1 cellular context compared by ENCODE assay signal in the genomic region with DNA sequence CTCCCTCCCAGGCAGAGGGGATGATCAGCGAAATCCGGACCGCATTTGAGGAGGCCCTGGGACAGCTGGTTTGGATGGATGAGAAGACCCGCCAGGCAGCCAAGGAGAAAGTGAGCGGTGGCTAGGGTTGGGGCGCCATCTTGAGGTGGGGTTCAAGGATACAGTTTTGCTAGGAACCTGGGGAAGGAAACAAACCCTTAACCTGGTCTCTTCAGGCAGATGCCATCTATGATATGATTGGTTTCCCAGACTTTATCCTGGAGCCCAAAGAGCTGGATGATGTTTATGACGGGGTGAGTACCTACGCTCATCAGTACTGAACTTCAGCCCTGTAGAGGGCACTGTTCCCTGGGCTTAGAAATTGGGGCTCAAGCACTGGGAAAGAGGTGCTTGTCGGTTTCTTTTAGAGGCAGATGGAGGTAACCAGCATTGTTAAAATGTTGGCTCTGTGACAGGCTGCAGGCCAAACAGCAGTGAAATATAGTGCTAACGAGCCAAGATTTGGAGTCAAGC.
TF ChIP-seq lines count a peak whose summit lies in the region.

No MANE protein-coding gene starts in this region.

TF ChIP-seq in HEK293, 187 proteins besides CTCF, POLR2A, EP300 and RAD21 (continued from another document and continues in another):
- TF ChIP-seq ZXDB (tag by site-specific recombination; IDR thresholded peaks at IDR 0.05) (no peak), RBAK (tag by site-specific recombination; IDR thresholded peaks at IDR 0.05) (no peak), ZNF350 (tag by site-specific recombination; IDR thresholded peaks at IDR 0.05) (no peak), ZNF76 (tag by site-specific recombination; IDR thresholded peaks at IDR 0.05; ENCODE audit: borderline replicate concordance, low read depth) (no peak), ZSCAN16 (tag by site-specific recombination; IDR thresholded peaks at IDR 0.05) (no peak), ZNF335 (tag by site-specific recombination; conservative IDR thresholded peaks at IDR 0.05) (no peak), ZNF175 (tag by site-specific recombination; IDR thresholded peaks at IDR 0.05) (no peak), IKZF3 (tag by site-specific recombination; IDR thresholded peaks at IDR 0.05) (no peak), ZNF214 (tag by site-specific recombination; IDR thresholded peaks at IDR 0.05; ENCODE audit: borderline replicate concordance) (no peak), KLF7 (tag by site-specific recombination; IDR thresholded peaks at IDR 0.05; ENCODE audit: borderline replicate concordance) (no peak), ZNF501 (tag by site-specific recombination; IDR thresholded peaks at IDR 0.05) (no peak), GLIS2 (tag by site-specific recombination; IDR thresholded peaks at IDR 0.05) (no peak), ZFP3 (tag by site-specific recombination; IDR thresholded peaks at IDR 0.05; ENCODE audit: low read depth) (no peak), ZEB2 (tag by site-specific recombination; IDR thresholded peaks at IDR 0.05) (no peak), ZNF629 (tag by site-specific recombination; IDR thresholded peaks at IDR 0.05) (no peak), ZNF112 (tag by site-specific recombination; IDR thresholded peaks at IDR 0.05) (no peak), SP7 (tag by site-specific recombination; IDR thresholded peaks at IDR 0.05) (0 out of 2 replicates have a peak, but pooled peaks have one; percentile 13), ZNF16 (tag by site-specific recombination; IDR thresholded peaks at IDR 0.05; ENCODE audit: low read depth) (no peak), KLF10 (tag by site-specific recombination; IDR thresholded peaks at IDR 0.05) (no peak), KLF1 (tag by site-specific recombination; IDR thresholded peaks at IDR 0.05) (no peak), ZNF571 (tag by site-specific recombination; IDR thresholded peaks at IDR 0.05) (no peak), ZNF37A (tag by site-specific recombination; IDR thresholded peaks at IDR 0.05) (no peak), ZNF600 (tag by site-specific recombination; IDR thresholded peaks at IDR 0.05) (peak; percentile 40; the same call in 1 of the 2 replicates), ZNF473 (tag by site-specific recombination; IDR thresholded peaks at IDR 0.05) (no peak), ZNF776 (tag by site-specific recombination; IDR thresholded peaks at IDR 0.05; ENCODE audit: borderline replicate concordance) (no peak), ZSCAN30 (tag by site-specific recombination; IDR thresholded peaks at IDR 0.05) (peak; percentile 78), KLF9 (tag by site-specific recombination; IDR thresholded peaks at IDR 0.05; ENCODE audit: low read depth) (no peak), ZNF391 (tag by site-specific recombination; IDR thresholded peaks at IDR 0.05; ENCODE audit: borderline replicate concordance, low read depth) (no peak)
- TF ChIP-seq, protein P1, sequence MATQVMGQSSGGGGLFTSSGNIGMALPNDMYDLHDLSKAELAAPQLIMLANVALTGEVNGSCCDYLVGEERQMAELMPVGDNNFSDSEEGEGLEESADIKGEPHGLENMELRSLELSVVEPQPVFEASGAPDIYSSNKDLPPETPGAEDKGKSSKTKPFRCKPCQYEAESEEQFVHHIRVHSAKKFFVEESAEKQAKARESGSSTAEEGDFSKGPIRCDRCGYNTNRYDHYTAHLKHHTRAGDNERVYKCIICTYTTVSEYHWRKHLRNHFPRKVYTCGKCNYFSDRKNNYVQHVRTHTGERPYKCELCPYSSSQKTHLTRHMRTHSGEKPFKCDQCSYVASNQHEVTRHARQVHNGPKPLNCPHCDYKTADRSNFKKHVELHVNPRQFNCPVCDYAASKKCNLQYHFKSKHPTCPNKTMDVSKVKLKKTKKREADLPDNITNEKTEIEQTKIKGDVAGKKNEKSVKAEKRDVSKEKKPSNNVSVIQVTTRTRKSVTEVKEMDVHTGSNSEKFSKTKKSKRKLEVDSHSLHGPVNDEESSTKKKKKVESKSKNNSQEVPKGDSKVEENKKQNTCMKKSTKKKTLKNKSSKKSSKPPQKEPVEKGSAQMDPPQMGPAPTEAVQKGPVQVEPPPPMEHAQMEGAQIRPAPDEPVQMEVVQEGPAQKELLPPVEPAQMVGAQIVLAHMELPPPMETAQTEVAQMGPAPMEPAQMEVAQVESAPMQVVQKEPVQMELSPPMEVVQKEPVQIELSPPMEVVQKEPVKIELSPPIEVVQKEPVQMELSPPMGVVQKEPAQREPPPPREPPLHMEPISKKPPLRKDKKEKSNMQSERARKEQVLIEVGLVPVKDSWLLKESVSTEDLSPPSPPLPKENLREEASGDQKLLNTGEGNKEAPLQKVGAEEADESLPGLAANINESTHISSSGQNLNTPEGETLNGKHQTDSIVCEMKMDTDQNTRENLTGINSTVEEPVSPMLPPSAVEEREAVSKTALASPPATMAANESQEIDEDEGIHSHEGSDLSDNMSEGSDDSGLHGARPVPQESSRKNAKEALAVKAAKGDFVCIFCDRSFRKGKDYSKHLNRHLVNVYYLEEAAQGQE (tag by site-specific recombination; IDR thresholded peaks at IDR 0.05) = no peak
- TF ChIP-seq, protein P2, sequence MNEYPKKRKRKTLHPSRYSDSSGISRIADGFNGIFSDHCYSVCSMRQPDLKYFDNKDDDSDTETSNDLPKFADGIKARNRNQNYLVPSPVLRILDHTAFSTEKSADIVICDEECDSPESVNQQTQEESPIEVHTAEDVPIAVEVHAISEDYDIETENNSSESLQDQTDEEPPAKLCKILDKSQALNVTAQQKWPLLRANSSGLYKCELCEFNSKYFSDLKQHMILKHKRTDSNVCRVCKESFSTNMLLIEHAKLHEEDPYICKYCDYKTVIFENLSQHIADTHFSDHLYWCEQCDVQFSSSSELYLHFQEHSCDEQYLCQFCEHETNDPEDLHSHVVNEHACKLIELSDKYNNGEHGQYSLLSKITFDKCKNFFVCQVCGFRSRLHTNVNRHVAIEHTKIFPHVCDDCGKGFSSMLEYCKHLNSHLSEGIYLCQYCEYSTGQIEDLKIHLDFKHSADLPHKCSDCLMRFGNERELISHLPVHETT (tag by site-specific recombination; IDR thresholded peaks at IDR 0.05) = no peak
- TF ChIP-seq, protein P3, sequence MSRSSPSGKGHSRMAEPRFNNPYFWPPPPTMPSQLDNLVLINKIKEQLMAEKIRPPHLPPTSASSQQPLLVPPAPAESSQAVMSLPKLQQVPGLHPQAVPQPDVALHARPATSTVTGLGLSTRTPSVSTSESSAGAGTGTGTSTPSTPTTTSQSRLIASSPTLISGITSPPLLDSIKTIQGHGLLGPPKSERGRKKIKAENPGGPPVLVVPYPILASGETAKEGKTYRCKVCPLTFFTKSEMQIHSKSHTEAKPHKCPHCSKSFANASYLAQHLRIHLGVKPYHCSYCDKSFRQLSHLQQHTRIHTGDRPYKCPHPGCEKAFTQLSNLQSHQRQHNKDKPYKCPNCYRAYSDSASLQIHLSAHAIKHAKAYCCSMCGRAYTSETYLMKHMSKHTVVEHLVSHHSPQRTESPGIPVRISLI (tag by site-specific recombination; IDR thresholded peaks at IDR 0.05) = no peak
- TF ChIP-seq, protein P4, sequence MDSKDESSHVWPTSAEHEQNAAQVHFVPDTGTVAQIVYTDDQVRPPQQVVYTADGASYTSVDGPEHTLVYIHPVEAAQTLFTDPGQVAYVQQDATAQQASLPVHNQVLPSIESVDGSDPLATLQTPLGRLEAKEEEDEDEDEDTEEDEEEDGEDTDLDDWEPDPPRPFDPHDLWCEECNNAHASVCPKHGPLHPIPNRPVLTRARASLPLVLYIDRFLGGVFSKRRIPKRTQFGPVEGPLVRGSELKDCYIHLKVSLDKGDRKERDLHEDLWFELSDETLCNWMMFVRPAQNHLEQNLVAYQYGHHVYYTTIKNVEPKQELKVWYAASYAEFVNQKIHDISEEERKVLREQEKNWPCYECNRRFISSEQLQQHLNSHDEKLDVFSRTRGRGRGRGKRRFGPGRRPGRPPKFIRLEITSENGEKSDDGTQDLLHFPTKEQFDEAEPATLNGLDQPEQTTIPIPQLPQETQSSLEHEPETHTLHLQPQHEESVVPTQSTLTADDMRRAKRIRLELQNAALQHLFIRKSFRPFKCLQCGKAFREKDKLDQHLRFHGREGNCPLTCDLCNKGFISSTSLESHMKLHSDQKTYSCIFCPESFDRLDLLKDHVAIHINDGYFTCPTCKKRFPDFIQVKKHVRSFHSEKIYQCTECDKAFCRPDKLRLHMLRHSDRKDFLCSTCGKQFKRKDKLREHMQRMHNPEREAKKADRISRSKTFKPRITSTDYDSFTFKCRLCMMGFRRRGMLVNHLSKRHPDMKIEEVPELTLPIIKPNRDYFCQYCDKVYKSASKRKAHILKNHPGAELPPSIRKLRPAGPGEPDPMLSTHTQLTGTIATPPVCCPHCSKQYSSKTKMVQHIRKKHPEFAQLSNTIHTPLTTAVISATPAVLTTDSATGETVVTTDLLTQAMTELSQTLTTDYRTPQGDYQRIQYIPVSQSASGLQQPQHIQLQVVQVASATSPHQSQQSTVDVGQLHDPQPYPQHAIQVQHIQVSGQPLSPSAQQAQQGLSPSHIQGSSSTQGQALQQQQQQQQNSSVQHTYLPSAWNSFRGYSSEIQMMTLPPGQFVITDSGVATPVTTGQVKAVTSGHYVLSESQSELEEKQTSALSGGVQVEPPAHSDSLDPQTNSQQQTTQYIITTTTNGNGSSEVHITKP (tag by site-specific recombination; IDR thresholded peaks at IDR 0.05) = peak; percentile 13; the same call in 1 of the 2 replicates
- TF ChIP-seq, protein P5, sequence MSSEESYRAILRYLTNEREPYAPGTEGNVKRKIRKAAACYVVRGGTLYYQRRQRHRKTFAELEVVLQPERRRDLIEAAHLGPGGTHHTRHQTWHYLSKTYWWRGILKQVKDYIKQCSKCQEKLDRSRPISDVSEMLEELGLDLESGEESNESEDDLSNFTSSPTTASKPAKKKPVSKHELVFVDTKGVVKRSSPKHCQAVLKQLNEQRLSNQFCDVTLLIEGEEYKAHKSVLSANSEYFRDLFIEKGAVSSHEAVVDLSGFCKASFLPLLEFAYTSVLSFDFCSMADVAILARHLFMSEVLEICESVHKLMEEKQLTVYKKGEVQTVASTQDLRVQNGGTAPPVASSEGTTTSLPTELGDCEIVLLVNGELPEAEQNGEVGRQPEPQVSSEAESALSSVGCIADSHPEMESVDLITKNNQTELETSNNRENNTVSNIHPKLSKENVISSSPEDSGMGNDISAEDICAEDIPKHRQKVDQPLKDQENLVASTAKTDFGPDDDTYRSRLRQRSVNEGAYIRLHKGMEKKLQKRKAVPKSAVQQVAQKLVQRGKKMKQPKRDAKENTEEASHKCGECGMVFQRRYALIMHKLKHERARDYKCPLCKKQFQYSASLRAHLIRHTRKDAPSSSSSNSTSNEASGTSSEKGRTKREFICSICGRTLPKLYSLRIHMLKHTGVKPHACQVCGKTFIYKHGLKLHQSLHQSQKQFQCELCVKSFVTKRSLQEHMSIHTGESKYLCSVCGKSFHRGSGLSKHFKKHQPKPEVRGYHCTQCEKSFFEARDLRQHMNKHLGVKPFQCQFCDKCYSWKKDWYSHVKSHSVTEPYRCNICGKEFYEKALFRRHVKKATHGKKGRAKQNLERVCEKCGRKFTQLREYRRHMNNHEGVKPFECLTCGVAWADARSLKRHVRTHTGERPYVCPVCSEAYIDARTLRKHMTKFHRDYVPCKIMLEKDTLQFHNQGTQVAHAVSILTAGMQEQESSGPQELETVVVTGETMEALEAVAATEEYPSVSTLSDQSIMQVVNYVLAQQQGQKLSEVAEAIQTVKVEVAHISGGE (tag by site-specific recombination; conservative IDR thresholded peaks at IDR 0.05; ENCODE audit: low read depth) = no peak
- TF ChIP-seq, protein P6, sequence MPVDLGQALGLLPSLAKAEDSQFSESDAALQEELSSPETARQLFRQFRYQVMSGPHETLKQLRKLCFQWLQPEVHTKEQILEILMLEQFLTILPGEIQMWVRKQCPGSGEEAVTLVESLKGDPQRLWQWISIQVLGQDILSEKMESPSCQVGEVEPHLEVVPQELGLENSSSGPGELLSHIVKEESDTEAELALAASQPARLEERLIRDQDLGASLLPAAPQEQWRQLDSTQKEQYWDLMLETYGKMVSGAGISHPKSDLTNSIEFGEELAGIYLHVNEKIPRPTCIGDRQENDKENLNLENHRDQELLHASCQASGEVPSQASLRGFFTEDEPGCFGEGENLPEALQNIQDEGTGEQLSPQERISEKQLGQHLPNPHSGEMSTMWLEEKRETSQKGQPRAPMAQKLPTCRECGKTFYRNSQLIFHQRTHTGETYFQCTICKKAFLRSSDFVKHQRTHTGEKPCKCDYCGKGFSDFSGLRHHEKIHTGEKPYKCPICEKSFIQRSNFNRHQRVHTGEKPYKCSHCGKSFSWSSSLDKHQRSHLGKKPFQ (tag by site-specific recombination; IDR thresholded peaks at IDR 0.05) = no peak
- TF ChIP-seq, protein P7, sequence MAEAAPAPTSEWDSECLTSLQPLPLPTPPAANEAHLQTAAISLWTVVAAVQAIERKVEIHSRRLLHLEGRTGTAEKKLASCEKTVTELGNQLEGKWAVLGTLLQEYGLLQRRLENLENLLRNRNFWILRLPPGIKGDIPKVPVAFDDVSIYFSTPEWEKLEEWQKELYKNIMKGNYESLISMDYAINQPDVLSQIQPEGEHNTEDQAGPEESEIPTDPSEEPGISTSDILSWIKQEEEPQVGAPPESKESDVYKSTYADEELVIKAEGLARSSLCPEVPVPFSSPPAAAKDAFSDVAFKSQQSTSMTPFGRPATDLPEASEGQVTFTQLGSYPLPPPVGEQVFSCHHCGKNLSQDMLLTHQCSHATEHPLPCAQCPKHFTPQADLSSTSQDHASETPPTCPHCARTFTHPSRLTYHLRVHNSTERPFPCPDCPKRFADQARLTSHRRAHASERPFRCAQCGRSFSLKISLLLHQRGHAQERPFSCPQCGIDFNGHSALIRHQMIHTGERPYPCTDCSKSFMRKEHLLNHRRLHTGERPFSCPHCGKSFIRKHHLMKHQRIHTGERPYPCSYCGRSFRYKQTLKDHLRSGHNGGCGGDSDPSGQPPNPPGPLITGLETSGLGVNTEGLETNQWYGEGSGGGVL (tag by site-specific recombination; IDR thresholded peaks at IDR 0.05) = no peak
- TF ChIP-seq, protein P8, sequence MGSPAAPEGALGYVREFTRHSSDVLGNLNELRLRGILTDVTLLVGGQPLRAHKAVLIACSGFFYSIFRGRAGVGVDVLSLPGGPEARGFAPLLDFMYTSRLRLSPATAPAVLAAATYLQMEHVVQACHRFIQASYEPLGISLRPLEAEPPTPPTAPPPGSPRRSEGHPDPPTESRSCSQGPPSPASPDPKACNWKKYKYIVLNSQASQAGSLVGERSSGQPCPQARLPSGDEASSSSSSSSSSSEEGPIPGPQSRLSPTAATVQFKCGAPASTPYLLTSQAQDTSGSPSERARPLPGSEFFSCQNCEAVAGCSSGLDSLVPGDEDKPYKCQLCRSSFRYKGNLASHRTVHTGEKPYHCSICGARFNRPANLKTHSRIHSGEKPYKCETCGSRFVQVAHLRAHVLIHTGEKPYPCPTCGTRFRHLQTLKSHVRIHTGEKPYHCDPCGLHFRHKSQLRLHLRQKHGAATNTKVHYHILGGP (tag by site-specific recombination; IDR thresholded peaks at IDR 0.05) = no peak
- TF ChIP-seq, protein P9, sequence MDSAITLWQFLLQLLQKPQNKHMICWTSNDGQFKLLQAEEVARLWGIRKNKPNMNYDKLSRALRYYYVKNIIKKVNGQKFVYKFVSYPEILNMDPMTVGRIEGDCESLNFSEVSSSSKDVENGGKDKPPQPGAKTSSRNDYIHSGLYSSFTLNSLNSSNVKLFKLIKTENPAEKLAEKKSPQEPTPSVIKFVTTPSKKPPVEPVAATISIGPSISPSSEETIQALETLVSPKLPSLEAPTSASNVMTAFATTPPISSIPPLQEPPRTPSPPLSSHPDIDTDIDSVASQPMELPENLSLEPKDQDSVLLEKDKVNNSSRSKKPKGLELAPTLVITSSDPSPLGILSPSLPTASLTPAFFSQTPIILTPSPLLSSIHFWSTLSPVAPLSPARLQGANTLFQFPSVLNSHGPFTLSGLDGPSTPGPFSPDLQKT (IDR thresholded peaks at IDR 0.05; ENCODE audit: borderline replicate concordance, low read depth, low read length) = no peak
